Comparison of ENCODE assay signal across 1 cellular context in the genomic region with DNA sequence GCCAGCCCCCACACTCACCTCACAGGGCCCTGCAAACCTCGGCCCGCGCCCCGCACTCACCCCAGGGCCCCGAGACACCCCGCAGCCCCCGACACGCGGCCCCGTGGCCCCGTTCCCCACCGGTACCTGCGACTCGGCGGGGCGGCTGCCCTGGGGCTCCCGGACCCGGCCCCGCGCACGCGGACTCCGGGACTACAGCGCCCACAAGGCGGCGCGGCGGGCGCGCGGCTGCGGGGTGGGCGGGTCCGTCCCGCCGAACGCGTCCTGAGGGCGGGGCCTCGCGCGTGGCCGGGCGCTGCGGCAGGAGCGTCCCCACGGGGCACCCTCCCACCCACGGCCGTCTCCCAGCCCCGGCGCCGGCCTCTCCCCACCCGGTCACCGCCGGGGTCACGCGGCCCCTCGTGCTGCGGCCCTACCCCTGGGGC.
TF ChIP-seq lines count a peak whose summit lies in the region.

TSS of gene SLC19A1 (minus strand) at position 199 of the 425 bp plus-strand sequence. CDS start 4,481 bp downstream, outside the sequence.

TF ChIP-seq in K562, 482 proteins besides CTCF, POLR2A, EP300 and RAD21 (continued from another document and continues in another):
- TF ChIP-seq, protein P1, sequence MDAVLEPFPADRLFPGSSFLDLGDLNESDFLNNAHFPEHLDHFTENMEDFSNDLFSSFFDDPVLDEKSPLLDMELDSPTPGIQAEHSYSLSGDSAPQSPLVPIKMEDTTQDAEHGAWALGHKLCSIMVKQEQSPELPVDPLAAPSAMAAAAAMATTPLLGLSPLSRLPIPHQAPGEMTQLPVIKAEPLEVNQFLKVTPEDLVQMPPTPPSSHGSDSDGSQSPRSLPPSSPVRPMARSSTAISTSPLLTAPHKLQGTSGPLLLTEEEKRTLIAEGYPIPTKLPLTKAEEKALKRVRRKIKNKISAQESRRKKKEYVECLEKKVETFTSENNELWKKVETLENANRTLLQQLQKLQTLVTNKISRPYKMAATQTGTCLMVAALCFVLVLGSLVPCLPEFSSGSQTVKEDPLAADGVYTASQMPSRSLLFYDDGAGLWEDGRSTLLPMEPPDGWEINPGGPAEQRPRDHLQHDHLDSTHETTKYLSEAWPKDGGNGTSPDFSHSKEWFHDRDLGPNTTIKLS (IDR thresholded peaks at IDR 0.05; ENCODE audit: borderline replicate concordance, low read depth) = no peak
- TF ChIP-seq SAP30 (IDR thresholded peaks at IDR 0.05; ENCODE audit: borderline replicate concordance, insufficient read depth, low read depth, low read length, poor library complexity, severe bottlenecking) (no peak), CHCHD3 (CRISPR knock-in tag; IDR thresholded peaks at IDR 0.05) (no peak), ESRRA (IDR thresholded peaks at IDR 0.05; ENCODE audit: borderline replicate concordance, low read depth) (no peak), NUFIP1 (IDR thresholded peaks at IDR 0.05; ENCODE audit: partially characterized antibody) (no peak), NR2C2 (CRISPR knock-in tag; IDR thresholded peaks at IDR 0.05) (no peak), NR2C2 (tag; IDR thresholded peaks at IDR 0.05) (peak; percentile 76), ETS2 (tag; IDR thresholded peaks at IDR 0.05; ENCODE audit: borderline replicate concordance, poor library complexity, severe bottlenecking) (no peak), SRSF1 (IDR thresholded peaks at IDR 0.05; ENCODE audit: low read depth, low read length) (no peak), KDM2B (CRISPR knock-in tag; IDR thresholded peaks at IDR 0.05) (peak; percentile 24; the same call in 1 of the 2 replicates), FOXP4 (CRISPR knock-in tag; IDR thresholded peaks at IDR 0.05; ENCODE audit: borderline replicate concordance) (no peak), CBX5 (IDR thresholded peaks at IDR 0.05; ENCODE audit: borderline replicate concordance, low read depth) (no peak), CREM (IDR thresholded peaks at IDR 0.05; ENCODE audit: low read depth) (peak; percentile 84), RBBP5 (IDR thresholded peaks at IDR 0.05; ENCODE audit: borderline replicate concordance, insufficient read depth, low read length, poor library complexity, severe bottlenecking) (no peak), BCL6 (CRISPR knock-in tag; IDR thresholded peaks at IDR 0.05) (no peak), ETV5 (CRISPR knock-in tag; IDR thresholded peaks at IDR 0.05; ENCODE audit: low read depth) (no peak), RB1 (IDR thresholded peaks at IDR 0.05; ENCODE audit: low read depth) (peak; percentile 91), ZNF644 (tag; IDR thresholded peaks at IDR 0.05; ENCODE audit: low read depth) (no peak), MECOM (CRISPR knock-in tag; IDR thresholded peaks at IDR 0.05) (no peak), POLR2AphosphoS5 (IDR thresholded peaks at IDR 0.05; ENCODE audit: control insufficient read depth, insufficient read depth, low read depth, low read length) (no peak), KAT2B (IDR thresholded peaks at IDR 0.05; ENCODE audit: low read depth, low read length) (no peak), SAFB2 (IDR thresholded peaks at IDR 0.05; ENCODE audit: borderline replicate concordance, low read depth, low read length, severe bottlenecking) (no peak), FIP1L1 (IDR thresholded peaks at IDR 0.05; ENCODE audit: low read depth, low read length, poor library complexity, severe bottlenecking) (no peak), ZNF431 (CRISPR knock-in tag; IDR thresholded peaks at IDR 0.05) (no peak), ID3 (CRISPR knock-in tag; IDR thresholded peaks at IDR 0.05) (no peak), ID3 (tag; IDR thresholded peaks at IDR 0.05) (no peak), E2F4 (CRISPR knock-in tag; IDR thresholded peaks at IDR 0.05; ENCODE audit: low read depth) (no peak), KAT8 (IDR thresholded peaks at IDR 0.05; ENCODE audit: low read depth) (no peak), ZBTB1 (CRISPR knock-in tag; IDR thresholded peaks at IDR 0.05; ENCODE audit: borderline replicate concordance, low read depth) (no peak), SRSF3 (IDR thresholded peaks at IDR 0.05; ENCODE audit: insufficient read depth, low read length) (no peak), EWSR1 (IDR thresholded peaks at IDR 0.05; ENCODE audit: borderline replicate concordance, low read depth, partially characterized antibody) (no peak), ZNF445 (CRISPR knock-in tag; IDR thresholded peaks at IDR 0.05; ENCODE audit: low read depth) (no peak), KHSRP (IDR thresholded peaks at IDR 0.05) (no peak), ZSCAN29 (IDR thresholded peaks at IDR 0.05) (no peak), ZNF507 (tag; conservative IDR thresholded peaks at IDR 0.05) (no peak), YY1 (IDR thresholded peaks at IDR 0.05; ENCODE audit: borderline replicate concordance in 1 of 3, control insufficient read depth in 1 of 3, extremely low read depth in 1 of 3, insufficient read depth in 3 of 3, insufficient read length in 1 of 3, insufficient replicate concordance in 2 of 3, low read depth in 1 of 3, low read length in 2 of 3) (peak in 1 of 3 experiments; percentile 45), ZEB2 (IDR thresholded peaks at IDR 0.05) (no peak), BDP1 (IDR thresholded peaks at IDR 0.05; ENCODE audit: insufficient read depth, insufficient read length) (no peak), GTF2F1 (IDR thresholded peaks at IDR 0.05; ENCODE audit: low read depth, low read length) (no peak), PURB (CRISPR knock-in tag; IDR thresholded peaks at IDR 0.05; ENCODE audit: low read depth) (no peak), ZNF830 (CRISPR knock-in tag; IDR thresholded peaks at IDR 0.05) (no peak), ZKSCAN3 (CRISPR knock-in tag; IDR thresholded peaks at IDR 0.05) (no peak), ZNF75A (CRISPR knock-in tag; IDR thresholded peaks at IDR 0.05) (no peak), THRAP3 (IDR thresholded peaks at IDR 0.05; ENCODE audit: borderline replicate concordance) (no peak), SREBF2 (CRISPR knock-in tag; IDR thresholded peaks at IDR 0.05) (no peak), NONO (IDR thresholded peaks at IDR 0.05; ENCODE audit: low read depth in 2 of 2, low read length in 1 of 2) (peak in 1 of 2 experiments; percentile 41; a peak in 1 of 4 replicates), JUNB (CRISPR knock-in tag; conservative IDR thresholded peaks at IDR 0.05) (no peak), MAFG (tag; conservative IDR thresholded peaks at IDR 0.05) (no peak), BHLHE40 (IDR thresholded peaks at IDR 0.05; ENCODE audit: low read length) (0 out of 2 replicates have a peak, but pooled peaks have one; percentile 6), SETDB1 (IDR thresholded peaks at IDR 0.05; ENCODE audit: low read length) (no peak), ZNF407 (IDR thresholded peaks at IDR 0.05; ENCODE audit: low read depth) (no peak), ZBTB8A (IDR thresholded peaks at IDR 0.05; ENCODE audit: partially characterized antibody) (no peak), DIDO1 (tag; IDR thresholded peaks at IDR 0.05; ENCODE audit: low read depth) (no peak), POLR2G (IDR thresholded peaks at IDR 0.05; ENCODE audit: low read depth, low read length) (peak; percentile 75), ZNF224 (CRISPR knock-in tag; IDR thresholded peaks at IDR 0.05) (no peak), RBM22 (IDR thresholded peaks at IDR 0.05; ENCODE audit: low read depth, low read length, poor library complexity, severe bottlenecking) (no peak), KLF10 (CRISPR knock-in tag; IDR thresholded peaks at IDR 0.05) (no peak), ZNF143 (CRISPR knock-in tag; IDR thresholded peaks at IDR 0.05) (peak; percentile 59)
- TF ChIP-seq, protein P2, sequence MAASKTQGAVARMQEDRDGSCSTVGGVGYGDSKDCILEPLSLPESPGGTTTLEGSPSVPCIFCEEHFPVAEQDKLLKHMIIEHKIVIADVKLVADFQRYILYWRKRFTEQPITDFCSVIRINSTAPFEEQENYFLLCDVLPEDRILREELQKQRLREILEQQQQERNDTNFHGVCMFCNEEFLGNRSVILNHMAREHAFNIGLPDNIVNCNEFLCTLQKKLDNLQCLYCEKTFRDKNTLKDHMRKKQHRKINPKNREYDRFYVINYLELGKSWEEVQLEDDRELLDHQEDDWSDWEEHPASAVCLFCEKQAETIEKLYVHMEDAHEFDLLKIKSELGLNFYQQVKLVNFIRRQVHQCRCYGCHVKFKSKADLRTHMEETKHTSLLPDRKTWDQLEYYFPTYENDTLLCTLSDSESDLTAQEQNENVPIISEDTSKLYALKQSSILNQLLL (CRISPR knock-in tag; IDR thresholded peaks at IDR 0.05; ENCODE audit: borderline replicate concordance) = no peak
